Comparison of ENCODE assay signal across 14 cellular contexts in the genomic region with DNA sequence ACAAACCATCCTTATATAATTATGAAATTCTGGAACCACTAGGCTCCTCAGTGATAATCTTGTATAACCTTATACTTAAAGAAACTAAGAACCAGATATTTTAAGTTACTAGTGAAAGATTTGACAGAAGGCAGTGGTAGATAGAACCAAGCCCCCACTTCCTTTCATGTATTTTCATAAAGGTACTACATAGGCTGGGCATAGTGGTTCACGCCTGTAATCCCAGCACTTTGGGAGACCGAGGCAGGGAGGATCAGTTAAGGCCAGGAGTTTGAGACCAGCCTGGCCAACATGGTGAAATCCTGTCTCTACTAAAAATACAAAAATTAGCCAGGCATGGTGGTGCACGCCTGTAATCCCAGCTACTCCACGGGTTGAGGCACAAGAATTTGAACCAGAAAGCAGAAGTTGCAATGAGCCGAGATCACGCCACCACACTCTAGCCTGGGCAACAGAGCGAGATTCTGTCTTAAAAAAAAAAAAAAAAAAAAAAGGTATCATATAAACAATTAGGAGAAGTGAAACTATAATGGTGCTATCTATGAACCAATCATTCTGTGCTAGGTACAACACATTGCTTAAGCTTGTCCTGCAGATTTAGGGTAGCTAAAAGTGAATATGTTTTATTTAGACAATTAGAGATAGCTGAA. TPM values are rescaled to one million over a fixed set of nuclear protein-coding genes. Genes with fewer than 3 reads are reported as not detected.
DNase-seq lines count a peak whose midpoint lies in the region; ATAC-seq lines count a peak whose summit lies in the region.
"Had no signal": no experiment of that assay in that cellular context is flagged by ENCODE, and none has a peak within 500 bp of the region (broad histone marks: within the 10 kb centered on the region; RNA-seq: fewer than 3 reads in every experiment).

No MANE protein-coding gene starts in this region.

- H2AFZ ChIP-seq in Karpas-422 (ENCODE audit: low read length): no peak overlapping the region

- H3K4me3 ChIP-seq in CD4-positive, CD25-positive, alpha-beta regulatory T cell (ENCODE audit: low read depth, low read length): no peak overlapping the region
- no peak overlapping the region for H3K4me3 ChIP-seq in Karpas-422 (ENCODE audit: low read length)
- H3K4me3 ChIP-seq: heart left ventricle, skin epidermis had no signal

- no peak overlapping the region for H3K27ac ChIP-seq in CD4-positive, CD25-positive, alpha-beta regulatory T cell (ENCODE audit: insufficient read depth, low read length, poor library complexity, severe bottlenecking)
- H3K27ac ChIP-seq in Karpas-422 (ENCODE audit: low read length): no peak overlapping the region
- H3K27ac ChIP-seq: heart left ventricle, skin epidermis had no signal

- H3K79me2 ChIP-seq in Karpas-422 (ENCODE audit: low read length): no peaks in the 10 kb centered on the region

- H3K27me3 Mint-ChIP-seq in CD4-positive, CD25-positive, alpha-beta regulatory T cell: peaks cover 5% of the 10 kb centered on the region
- H3K27me3 Mint-ChIP-seq: activated T-cell treated with anti-CD3 and anti-CD28 coated beads, Interleukin-2, amount 50 U/mL, for 24 hours had no signal

- no peaks in the 10 kb centered on the region for H4K20me1 ChIP-seq in Karpas-422 (ENCODE audit: insufficient read depth, low read depth, low read length)

- no peak overlapping the region for H3K27ac Mint-ChIP-seq in CD4-positive, CD25-positive, alpha-beta regulatory T cell
- H3K27ac Mint-ChIP-seq: activated T-cell treated with anti-CD3 and anti-CD28 coated beads, Interleukin-2, amount 50 U/mL, for 24 hours had no signal

- no peaks in the 10 kb centered on the region for H3K9me3 Mint-ChIP-seq in CD4-positive, CD25-positive, alpha-beta regulatory T cell
- H3K9me3 Mint-ChIP-seq: activated T-cell treated with anti-CD3 and anti-CD28 coated beads, Interleukin-2, amount 50 U/mL, for 24 hours had no signal

- H3K4me2 ChIP-seq in Karpas-422 (ENCODE audit: low read depth, low read length, poor library complexity, severe bottlenecking): no peak overlapping the region

- no peaks in the 10 kb centered on the region for H3K4me1 ChIP-seq in CD4-positive, CD25-positive, alpha-beta regulatory T cell (ENCODE audit: control insufficient read depth, insufficient read depth, low read length, poor library complexity, severe bottlenecking)
- peaks cover 19% of the 10 kb centered on the region for H3K4me1 ChIP-seq in Karpas-422 (ENCODE audit: low read length)

- H3K4me1 Mint-ChIP-seq in CD4-positive, CD25-positive, alpha-beta regulatory T cell: no peaks in the 10 kb centered on the region

- no peak for DNase-seq in CD4-positive, CD25-positive, alpha-beta regulatory T cell
- DNase-seq in Karpas-422: peak; percentile 70
- DNase-seq in NCI-H128 (lab: John Stamatoyannopoulos, UW; ENCODE audit: unreplicated experiment): no peak
- no peak for DNase-seq in stimulated activated CD4-positive, alpha-beta T cell treated with anti-CD3 and anti-CD28 coated beads, Interleukin-4, amount 100 ng/mL, for 4 hours
- no peak for DNase-seq in stimulated activated CD4-positive, alpha-beta T cell treated with anti-CD3 and anti-CD28 coated beads, Interleukin-12 subunit alpha, Interleukin-12 subunit beta, amount 100 ng/mL, for 4 hours
- DNase-seq in NCI-H2081 treated with DMSO at 0.1 percent for 48 hours (lab: John Stamatoyannopoulos, UW): no peak
- DNase-seq: activated T-cell treated with anti-CD3 and anti-CD28 coated beads, Interleukin-2, amount 50 U/mL, for 24 hours; caudate nucleus; heart left ventricle; NCI-H526; T-helper 2 cell had no signal

- ATAC-seq in CD4-positive, CD25-positive, alpha-beta regulatory T cell (ENCODE audit: low read depth in 2 of 2): peak; percentile 25 to 40
- ATAC-seq in GM19395 (IDR thresholded peaks at IDR 0.05; ENCODE audit: unreplicated experiment) (peak; percentile 92), HG02885 (IDR thresholded peaks at IDR 0.05; ENCODE audit: poor library complexity, unreplicated experiment) (peak; percentile 85)
- ATAC-seq: heart left ventricle had no signal

- no peaks in the 10 kb centered on the region for H3K9me2 ChIP-seq in Karpas-422 (replicated peaks; ENCODE audit: insufficient read depth, low read length)

- no peak overlapping the region for H3K4me3 Mint-ChIP-seq in CD4-positive, CD25-positive, alpha-beta regulatory T cell
- H3K4me3 Mint-ChIP-seq: activated T-cell treated with anti-CD3 and anti-CD28 coated beads, Interleukin-2, amount 50 U/mL, for 24 hours had no signal

- no peaks in the 10 kb centered on the region for H3K27me3 ChIP-seq in CD4-positive, CD25-positive, alpha-beta regulatory T cell (ENCODE audit: control insufficient read depth, insufficient read depth, low read length)
- no peaks in the 10 kb centered on the region for H3K27me3 ChIP-seq in Karpas-422 (ENCODE audit: low read length)
- H3K27me3 ChIP-seq: heart left ventricle had no signal

- no peaks in the 10 kb centered on the region for H3K9me3 ChIP-seq in CD4-positive, CD25-positive, alpha-beta regulatory T cell (ENCODE audit: control insufficient read depth in 2 of 2, low read length in 2 of 2)
- no peaks in the 10 kb centered on the region for H3K9me3 ChIP-seq in Karpas-422 (ENCODE audit: low read length)
- H3K9me3 ChIP-seq: heart left ventricle had no signal

- no peaks in the 10 kb centered on the region for H3K36me3 Mint-ChIP-seq in CD4-positive, CD25-positive, alpha-beta regulatory T cell

- no peak overlapping the region for H3K9ac ChIP-seq in Karpas-422 (ENCODE audit: low read length)

- no peaks in the 10 kb centered on the region for H3K36me3 ChIP-seq in CD4-positive, CD25-positive, alpha-beta regulatory T cell (ENCODE audit: control insufficient read depth, insufficient read depth, low read length)
- no peaks in the 10 kb centered on the region for H3K36me3 ChIP-seq in Karpas-422 (ENCODE audit: insufficient read depth, low read length)
- H3K36me3 ChIP-seq: heart left ventricle had no signal

RNA-seq across cellular contexts. Expression of a gene that starts 27.9 kb away (rescaled TPM):
- total RNA-seq in CD4-positive, CD25-positive, alpha-beta regulatory T cell: 1.6 TPM
- polyA plus RNA-seq in CD4-positive, CD25-positive, alpha-beta regulatory T cell: 1 to 10 TPM in 3 of 4 donors, under 1 TPM in 1; 0.88 to 1.7 (median 1.6) TPM
- 5.7 and 5.8 TPM in 2 replicates for total RNA-seq in Karpas-422 (2014; rRNA removed; shearing (Covaris generic); ENCODE audit: low replicate concordance)

RNA-seq across cellular contexts. Expression of a gene that starts 54.6 kb away (rescaled TPM):
- total RNA-seq in CD4-positive, CD25-positive, alpha-beta regulatory T cell: 39.0 TPM
- 10 to 100 TPM in 3 of 4 donors, 1 to 10 TPM in 1; 9.6 to 13.1 (median 11.1) TPM for polyA plus RNA-seq in CD4-positive, CD25-positive, alpha-beta regulatory T cell
- total RNA-seq in Karpas-422 (2014; rRNA removed; shearing (Covaris generic); ENCODE audit: low replicate concordance): 37.6 and 107 TPM in 2 replicates

Comparison
In these comparisons a context has a peak if more than half of its experiments do, and no peak if none do; other contexts are left out.
1. ATAC-seq: peak in every context shown above with its lines; median percentile 92 in GM19395; 85 in HG02885; 32 in CD4-positive, CD25-positive, alpha-beta regulatory T cell.